In the genomic region with DNA sequence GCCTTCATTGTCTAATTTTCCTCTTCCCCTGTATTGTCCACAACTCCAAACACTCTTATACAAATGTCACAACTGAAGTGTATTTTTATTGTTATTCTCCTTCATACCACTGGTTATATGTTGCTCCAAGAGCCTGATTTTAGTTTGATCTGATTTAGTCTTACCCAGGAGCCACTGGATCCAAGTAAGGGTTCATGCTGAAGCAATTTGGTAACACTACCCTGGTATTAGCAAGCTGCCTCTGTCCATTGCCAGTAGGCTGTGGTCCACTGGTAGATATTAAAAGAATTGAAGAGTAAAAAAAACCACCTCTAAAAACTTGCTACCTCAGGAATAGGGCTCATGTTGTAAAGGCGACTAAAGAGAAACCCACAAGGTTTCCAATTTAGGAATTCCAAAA, we compare ENCODE assay signal across 6 cellular contexts.
"Had no signal": no experiment of that assay in that cellular context is flagged by ENCODE, and none has a peak within 500 bp of the region (broad histone marks: within the 10 kb centered on the region; RNA-seq: fewer than 3 reads in every experiment).

No MANE protein-coding gene starts in this region.

- H2AFZ ChIP-seq: GM23248 had no signal

- DNase-seq: GM23248, GOT3, H7, IMR-90 had no signal

- H3K9ac ChIP-seq: GM23248 had no signal

- H3K27ac ChIP-seq: GM23248 had no signal

- FAIRE-seq: HTR-8/SVneo had no signal

- H3K9me3 ChIP-seq: HAP-1 had no signal

- H3K4me3 ChIP-seq: GM23248, HAP-1 had no signal
